8 cellular contexts compared by ENCODE assay signal in the genomic region with DNA sequence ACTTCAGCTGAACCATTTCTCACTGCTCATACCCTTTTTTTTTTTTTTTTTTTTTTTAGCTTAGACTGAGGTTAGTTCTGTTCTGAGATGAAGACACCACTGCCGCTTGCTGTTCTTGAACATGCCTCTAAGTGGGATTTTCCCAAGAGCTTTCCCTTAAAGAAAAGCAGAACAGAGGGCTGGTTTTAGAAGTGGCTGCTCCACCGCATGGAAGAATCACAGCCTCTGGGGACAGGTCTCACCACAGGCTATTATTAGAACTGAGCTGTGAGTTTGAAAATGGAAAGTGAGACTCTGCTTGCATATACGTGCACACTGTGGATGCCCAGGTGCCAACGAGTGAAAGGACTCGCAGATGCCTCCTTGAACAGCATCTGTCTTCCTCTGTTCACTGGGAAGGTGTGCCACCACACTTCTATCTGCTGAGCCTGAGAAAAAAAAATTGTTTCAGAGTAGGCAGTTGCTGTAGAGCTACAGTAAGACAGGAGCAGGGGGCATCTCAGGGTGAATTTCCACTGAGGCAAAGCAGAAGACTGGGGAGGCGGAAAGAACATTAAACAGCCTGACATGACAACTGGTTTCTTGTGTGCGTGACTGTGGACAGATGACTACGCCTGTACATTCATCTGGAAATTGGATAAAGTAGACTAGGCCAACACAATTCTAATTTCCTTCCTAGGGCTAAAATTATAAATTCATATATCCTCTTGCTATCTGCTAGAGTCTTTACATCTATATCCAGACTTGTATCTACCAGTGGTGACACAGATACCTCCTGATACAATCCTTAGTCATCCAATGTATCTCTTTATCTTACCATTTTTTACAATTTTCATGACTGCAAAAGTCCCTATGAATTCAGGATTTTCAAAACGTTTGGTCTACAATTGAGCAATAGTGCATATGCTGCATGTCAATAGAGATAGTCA.
DNase-seq lines count a peak whose midpoint lies in the region; ATAC-seq and TF ChIP-seq lines count a peak whose summit lies in the region.
"Had no signal": no experiment of that assay in that cellular context is flagged by ENCODE, and none has a peak within 500 bp of the region (broad histone marks: within the 10 kb centered on the region; RNA-seq: fewer than 3 reads in every experiment).

No MANE protein-coding gene starts in this region.

- no peak overlapping the region for H3K27ac ChIP-seq in A673 (ENCODE audit: low read depth, low read length, poor library complexity, severe bottlenecking)

- no peaks in the 10 kb centered on the region for H3K27me3 ChIP-seq in A673 (replicated peaks; ENCODE audit: insufficient read depth, low read depth, low read length, poor library complexity)

- ATAC-seq in GM18867 (IDR thresholded peaks at IDR 0.05; ENCODE audit: unreplicated experiment) (peak; percentile 89), GM21390 (IDR thresholded peaks at IDR 0.05; ENCODE audit: unreplicated experiment) (peak; percentile 88), HG03196 (IDR thresholded peaks at IDR 0.05; ENCODE audit: unreplicated experiment) (peak; percentile 93), left ventricle myocardium superior (peak; percentile 99)

- H3K4me3 ChIP-seq in A673 (ENCODE audit: low read depth, low read length, poor library complexity, severe bottlenecking), result no peak overlapping the region

- intact Hi-C loops in left ventricle myocardium superior (cut with micrococcal nuclease) (no loop called here), A673 (cut with micrococcal nuclease; ENCODE audit: unreplicated experiment) (no loop called here)

- H3K9me3 ChIP-seq in A673 (ENCODE audit: low read depth, low read length, poor library complexity, severe bottlenecking), result no peaks in the 10 kb centered on the region

- H3K4me1 ChIP-seq in A673 (ENCODE audit: insufficient read depth, low read length, poor library complexity, severe bottlenecking), result no peaks in the 10 kb centered on the region

- BruUV-seq in A673 (replicated peaks; lab: Mats Ljungman, UMichigan), result no TSS peak

- no peak for TF ChIP-seq CTCF in A673 (conservative IDR thresholded peaks at IDR 0.05; ENCODE audit: low read depth, low read length)

- no peaks in the 10 kb centered on the region for H3K36me3 ChIP-seq in A673 (ENCODE audit: insufficient read depth, low read length, poor library complexity, severe bottlenecking)

- CTCF ChIA-PET in A673 (lab: Charles Lee), result interaction anchor here (0.6 kb wide), 1 partner anchor 13 kb away, joined by 7 read pairs; no protein-coding TSS in a partner anchor

- no peak for DNase-seq in left ventricle myocardium superior
- no peak for DNase-seq in NCI-H1417 treated with DMSO at 0.1 percent for 48 hours (lab: John Stamatoyannopoulos, UW)
- no peak for DNase-seq in MV-4-11 (lab: John Stamatoyannopoulos, UW)
- no peak for DNase-seq in A673 (ENCODE audit: low spot score)
- DNase-seq: NCI-H524 treated with DMSO at 0.1 percent for 48 hours had no signal

- POLR2A ChIA-PET in A673 (lab: Charles Lee; ENCODE audit: low non-redundant PET), result no interaction called here
